Comparison of ENCODE assay signal across 20 cellular contexts in the genomic region with DNA sequence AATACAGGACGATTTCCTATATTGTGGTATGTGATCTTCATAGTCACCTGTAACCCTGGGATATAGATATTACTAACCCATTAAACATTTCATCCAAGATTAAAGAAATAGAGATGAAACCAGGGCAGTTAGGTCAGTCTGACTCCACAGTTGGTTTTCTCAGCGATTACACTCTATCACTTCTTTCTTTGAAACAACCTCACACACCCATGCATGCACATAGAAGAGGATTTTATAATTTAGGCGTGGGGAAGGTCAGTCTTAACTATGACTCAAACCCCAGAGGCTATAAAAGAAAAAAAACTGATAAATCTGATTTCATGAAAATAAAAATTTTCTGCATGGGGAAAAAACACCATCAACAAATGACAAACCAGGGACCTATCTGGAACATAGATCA.
"Had no signal": no experiment of that assay in that cellular context is flagged by ENCODE, and none has a peak within 500 bp of the region (broad histone marks: within the 10 kb centered on the region; RNA-seq: fewer than 3 reads in every experiment).

No MANE protein-coding gene starts in this region.

- ATAC-seq: activated naive CD8-positive, alpha-beta T cell treated with anti-CD3 and anti-CD28 coated beads, Interleukin-2, amount 50 U/mL, for 24 hours; activated T-helper 17 cell treated with anti-CD3 and anti-CD28 coated beads, Interleukin-2, amount 50 U/mL, for 72 hours; body of pancreas; T-cell had no signal

- H3K27ac Mint-ChIP-seq: activated CD4-positive, alpha-beta memory T cell treated with anti-CD3 and anti-CD28 coated beads for 36 hours; activated naive CD8-positive, alpha-beta T cell treated with anti-CD3 and anti-CD28 coated beads, Interleukin-2, amount 50 U/mL, for 24 hours; activated T-helper 17 cell treated with anti-CD3 and anti-CD28 coated beads, Interleukin-2, amount 50 U/mL, for 72 hours had no signal

- H3K9me3 Mint-ChIP-seq: activated CD4-positive, alpha-beta memory T cell treated with anti-CD3 and anti-CD28 coated beads for 36 hours; activated naive CD8-positive, alpha-beta T cell treated with anti-CD3 and anti-CD28 coated beads, Interleukin-2, amount 50 U/mL, for 24 hours; activated T-helper 17 cell treated with anti-CD3 and anti-CD28 coated beads, Interleukin-2, amount 50 U/mL, for 72 hours; T-cell had no signal

- H3K4me3 Mint-ChIP-seq: activated CD4-positive, alpha-beta memory T cell treated with anti-CD3 and anti-CD28 coated beads for 36 hours; activated CD4-positive, alpha-beta T cell treated with anti-CD3 and anti-CD28 coated beads, Interleukin-2, amount 10 ng/mL, durations not matched to agents 7 days and 5 days; activated naive CD8-positive, alpha-beta T cell treated with anti-CD3 and anti-CD28 coated beads, Interleukin-2, amount 50 U/mL, for 24 hours; activated T-helper 17 cell treated with anti-CD3 and anti-CD28 coated beads, Interleukin-2, amount 50 U/mL, for 72 hours; T-cell had no signal

- H3K4me3 ChIP-seq: ascending aorta, body of pancreas, SK-N-MC had no signal

- H3K27ac ChIP-seq: ascending aorta, body of pancreas, SK-N-MC, VCaP had no signal

- H3K9me3 ChIP-seq: ascending aorta, body of pancreas had no signal

- H3K4me1 ChIP-seq: body of pancreas had no signal

- H3K36me3 ChIP-seq: ascending aorta had no signal

- H3K27me3 ChIP-seq: ascending aorta, body of pancreas had no signal

- H3K27me3 Mint-ChIP-seq: activated CD4-positive, alpha-beta memory T cell treated with anti-CD3 and anti-CD28 coated beads for 36 hours; activated CD4-positive, alpha-beta T cell treated with anti-CD3 and anti-CD28 coated beads, Interleukin-2, amount 10 ng/mL, durations not matched to agents 7 days and 5 days; activated naive CD8-positive, alpha-beta T cell treated with anti-CD3 and anti-CD28 coated beads, Interleukin-2, amount 50 U/mL, for 24 hours; activated T-helper 17 cell treated with anti-CD3 and anti-CD28 coated beads, Interleukin-2, amount 50 U/mL, for 72 hours; T-cell had no signal

- DNase-seq: activated CD4-positive, alpha-beta memory T cell treated with anti-CD3 and anti-CD28 coated beads for 36 hours; activated CD4-positive, alpha-beta T cell treated with anti-CD3 and anti-CD28 coated beads, Interleukin-2, amount 10 ng/mL, durations not matched to agents 7 days and 5 days; activated CD4-positive, CD25-positive, alpha-beta regulatory T cell; activated CD8-positive, alpha-beta memory T cell treated with anti-CD3 and anti-CD28 coated beads for 24 hours; activated gamma-delta T cell; activated naive CD4-positive, alpha-beta T cell treated with anti-CD3 and anti-CD28 coated beads, Interleukin-2, amount 50 U/mL, for 16 hours; activated naive CD8-positive, alpha-beta T cell treated with anti-CD3 and anti-CD28 coated beads, Interleukin-2, amount 50 U/mL, for 24 hours; activated T-cell treated with anti-CD3 and anti-CD28 coated beads for 4 hours; activated T-cell treated with anti-CD3 and anti-CD28 coated beads, Interleukin-2, amount 50 U/mL, for 48 hours; amniotic stem cell; MM.1S; NCI-H2081 treated with DMSO at 0.1 percent for 48 hours; NCI-H446; SIG-M5; T-cell had no signal
